ENCODE assay signal across 1 cellular context in the genomic region with DNA sequence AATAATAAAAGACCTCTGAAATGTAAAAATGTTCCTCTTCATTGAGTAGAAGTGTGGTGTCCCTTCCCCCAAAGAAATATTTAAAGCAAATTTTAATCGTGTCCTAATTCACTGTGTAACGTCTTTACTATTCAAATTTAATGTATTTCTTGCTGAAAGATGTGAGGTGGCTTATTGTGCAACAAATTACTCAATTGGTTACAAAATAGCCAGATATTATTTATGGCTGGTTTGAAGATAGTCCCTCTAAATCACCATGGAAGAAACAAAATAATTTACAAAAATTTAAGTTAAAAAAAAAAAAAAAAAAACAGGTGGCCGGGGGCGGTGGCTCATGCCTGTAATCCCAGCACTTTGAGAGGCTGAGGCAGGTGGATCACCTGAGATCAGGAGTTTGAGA. TPM values are rescaled to one million over a fixed set of nuclear protein-coding genes. Genes with fewer than 3 reads are reported as not detected.
"Had no signal": no experiment of that assay in that cellular context is flagged by ENCODE, and none has a peak within 500 bp of the region (broad histone marks: within the 10 kb centered on the region; RNA-seq: fewer than 3 reads in every experiment).

No MANE protein-coding gene starts in this region.

RNA-seq across cellular contexts. Expression of a gene that starts 43.7 kb away (rescaled TPM):
- total RNA-seq: mononuclear cell had no signal
